Comparison of ENCODE assay signal across 21 cellular contexts in genomic region chr16:27190316-27190871, GRCh38.
"Had no signal": no experiment of that assay in that cellular context is flagged by ENCODE, and none has a peak within 500 bp of the region (broad histone marks: within the 10 kb centered on the region; RNA-seq: fewer than 3 reads in every experiment).

No MANE protein-coding gene starts in this region.

- DNase-seq: hypothalamus; immature natural killer cell; kidney; left lung; midbrain; naive thymus-derived CD4-positive, alpha-beta T cell; nucleus accumbens; psoas muscle; stimulated activated CD4-positive, alpha-beta T cell treated with anti-CD3 and anti-CD28 coated beads, Interleukin-1b, Interleukin-23, amount 100 ng/mL, for 48 hours; stimulated activated CD4-positive, alpha-beta T cell treated with anti-CD3 and anti-CD28 coated beads, Interleukin-2, amount 100 ng/mL, for 48 hours; stimulated activated CD4-positive, alpha-beta T cell treated with anti-CD3 and anti-CD28 coated beads, Interleukin-4, amount 100 ng/mL, for 4 hours; stimulated activated CD8-positive, alpha-beta memory T cell treated with anti-CD3 and anti-CD28 coated beads, Interleukin-4, amount 100 ng/mL, for 48 hours; stimulated activated naive CD4-positive, alpha-beta T cell treated with Interleukin-2 at 50 U/mL for 16 hours; stimulated activated naive CD8-positive, alpha-beta T cell treated with anti-CD3 and anti-CD28 coated beads, Interleukin-15, amount 100 ng/mL, for 72 hours; substantia nigra had no signal

- H3K36me3 ChIP-seq: left lung, tibial nerve, vagina had no signal

- H3K9ac ChIP-seq: parathyroid adenoma had no signal

- H3K27ac ChIP-seq: left lung, parathyroid adenoma, psoas muscle, tibial nerve, vagina had no signal

- H3K79me2 ChIP-seq: parathyroid adenoma had no signal

- FAIRE-seq: islet of Langerhans, kidney had no signal

- H3K4me3 ChIP-seq: left lung, mucosa of descending colon, psoas muscle, smooth muscle cell, tibial nerve, vagina had no signal

- H2AFZ ChIP-seq: parathyroid adenoma had no signal

- H3K27me3 ChIP-seq: vagina had no signal

- H3K9me3 ChIP-seq: left lung, mucosa of descending colon, psoas muscle, tibial nerve, vagina had no signal

- H3K4me2 ChIP-seq: smooth muscle cell had no signal

- H3K4me1 ChIP-seq: left lung, parathyroid adenoma, psoas muscle, tibial nerve, vagina had no signal

- ATAC-seq: left lung; naive thymus-derived CD4-positive, alpha-beta T cell; stimulated activated naive CD8-positive, alpha-beta T cell treated with anti-CD3 and anti-CD28 coated beads, Interleukin-15, amount 100 ng/mL, for 72 hours had no signal
